Comparison of ENCODE assay signal across 13 cellular contexts in genomic region chr2:27737676-27738348, GRCh38. TPM values are rescaled to one million over a fixed set of nuclear protein-coding genes. Genes with fewer than 3 reads are reported as not detected.
A peak's percentile ranks its signal among the peaks of the same experiment; 100 is the strongest.
DNase-seq lines count a peak whose midpoint lies in the region; ATAC-seq, FAIRE-seq and TF ChIP-seq lines count a peak whose summit lies in the region.
"Had no signal": no experiment of that assay in that cellular context is flagged by ENCODE, and none has a peak within 500 bp of the region (broad histone marks: within the 10 kb centered on the region; RNA-seq: fewer than 3 reads in every experiment).

No MANE protein-coding gene starts in this region.

- WGBS in pancreas, 2 donors: 60% methylated on average over 7 of the region's 7 CpGs

- peaks cover 2% of the 10 kb centered on the region for H3K27me3 Mint-ChIP-seq in activated T-helper 1 cell treated with anti-CD3 and anti-CD28 coated beads, Interleukin-12 subunit alpha, Interleukin-12 subunit beta, Interleukin-2, Interleukin-4 antibody, amounts not matched to agents 30 ng/mL and 10 ng/mL and 1 ng/mL, durations not matched to agents 14 hours and 24 hours and 36 hours (ENCODE audit: insufficient read depth)

- peaks cover 24% of the 10 kb centered on the region for H3K4me1 ChIP-seq in BLaER1
- H3K4me1 ChIP-seq in fibroblast of lung (ENCODE audit: control insufficient read depth, extremely low read depth, insufficient read depth, low read length): peaks cover 3% of the 10 kb centered on the region
- peaks cover 0 to 35% (median 9%) of the 10 kb centered on the region in 3 donors for H3K4me1 ChIP-seq in pancreas

- H3K4me3 ChIP-seq in BLaER1 (no peak overlapping the region), fibroblast of lung (replicated peaks in 1 of 4; ENCODE audit: control extremely low read depth in 1 of 4, insufficient read depth in 1 of 4, low read depth in 3 of 4, low read length in 4 of 4) (no peak overlapping the region), pancreas (no peak overlapping the region)

- intact Hi-C loops in pancreas (cut with DNase I): no loop called here
- intact Hi-C loops in activated T-helper 1 cell treated with anti-CD3 and anti-CD28 coated beads, Interleukin-12 subunit alpha, Interleukin-12 subunit beta, Interleukin-2, Interleukin-4 antibody, amounts not matched to agents 30 ng/mL and 10 ng/mL and 1 ng/mL, durations not matched to agents 14 hours and 24 hours and 36 hours (cut with micrococcal nuclease): no loop called here

- H3K36me3 Mint-ChIP-seq in activated T-helper 1 cell treated with anti-CD3 and anti-CD28 coated beads, Interleukin-12 subunit alpha, Interleukin-12 subunit beta, Interleukin-2, Interleukin-4 antibody, amounts not matched to agents 30 ng/mL and 10 ng/mL and 1 ng/mL, durations not matched to agents 14 hours and 24 hours and 36 hours (ENCODE audit: low read depth): no peaks in the 10 kb centered on the region
- H3K36me3 Mint-ChIP-seq: type B pancreatic cell had no signal

- H3K36me3 ChIP-seq in BLaER1 (no peaks in the 10 kb centered on the region), fibroblast of lung (ENCODE audit: control insufficient read depth, insufficient read depth, low read length) (no peaks in the 10 kb centered on the region), pancreas (no peaks in the 10 kb centered on the region)

- no peak for FAIRE-seq in pancreas (lab: Jason Lieb, UNC)
- FAIRE-seq: GM19239 had no signal

- H3K9me3 Mint-ChIP-seq in activated T-helper 1 cell treated with anti-CD3 and anti-CD28 coated beads, Interleukin-12 subunit alpha, Interleukin-12 subunit beta, Interleukin-2, Interleukin-4 antibody, amounts not matched to agents 30 ng/mL and 10 ng/mL and 1 ng/mL, durations not matched to agents 14 hours and 24 hours and 36 hours: no peaks in the 10 kb centered on the region

- peak overlapping the region; percentile 40 for H3K4me2 ChIP-seq in BLaER1
- H3K4me2 ChIP-seq in fibroblast of lung (ENCODE audit: extremely low read depth, insufficient read depth, low read length): no peak overlapping the region

- H3K4me1 Mint-ChIP-seq in activated T-helper 1 cell treated with anti-CD3 and anti-CD28 coated beads, Interleukin-12 subunit alpha, Interleukin-12 subunit beta, Interleukin-2, Interleukin-4 antibody, amounts not matched to agents 30 ng/mL and 10 ng/mL and 1 ng/mL, durations not matched to agents 14 hours and 24 hours and 36 hours (ENCODE audit: low read depth): peaks cover 18% of the 10 kb centered on the region

- H3K9me3 ChIP-seq in BLaER1 (no peaks in the 10 kb centered on the region), fibroblast of lung (ENCODE audit: control insufficient read depth, insufficient read depth, low read depth, low read length) (no peaks in the 10 kb centered on the region), pancreas (no peaks in the 10 kb centered on the region)

- no peak overlapping the region for H3K27ac Mint-ChIP-seq in activated T-helper 1 cell treated with anti-CD3 and anti-CD28 coated beads, Interleukin-12 subunit alpha, Interleukin-12 subunit beta, Interleukin-2, Interleukin-4 antibody, amounts not matched to agents 30 ng/mL and 10 ng/mL and 1 ng/mL, durations not matched to agents 14 hours and 24 hours and 36 hours
- H3K27ac Mint-ChIP-seq: type B pancreatic cell had no signal

- H3K4me3 Mint-ChIP-seq in activated T-helper 1 cell treated with anti-CD3 and anti-CD28 coated beads, Interleukin-12 subunit alpha, Interleukin-12 subunit beta, Interleukin-2, Interleukin-4 antibody, amounts not matched to agents 30 ng/mL and 10 ng/mL and 1 ng/mL, durations not matched to agents 14 hours and 24 hours and 36 hours: no peak overlapping the region
- H3K4me3 Mint-ChIP-seq: type B pancreatic cell had no signal

- ATAC-seq in pancreas (peak in 3 of 4 donors; percentile 7 to 58 (median 17)), HG02840 (IDR thresholded peaks at IDR 0.05; ENCODE audit: low FRiP score, unreplicated experiment) (no peak)

- DNase-seq in RKO (ENCODE audit: low spot score): peak; percentile 68
- peak; percentile 77 to 82 for DNase-seq in fibroblast of lung (ENCODE audit: low read depth in 2 of 2)
- no peak for DNase-seq in pancreas
- DNase-seq in activated T-helper 1 cell treated with anti-CD3 and anti-CD28 coated beads, Interleukin-12 subunit alpha, Interleukin-12 subunit beta, Interleukin-2, Interleukin-4 antibody, amounts not matched to agents 30 ng/mL and 10 ng/mL and 1 ng/mL, durations not matched to agents 14 hours and 24 hours and 36 hours (ENCODE audit: low spot score): no peak
- no peak for DNase-seq in activated T-cell treated with anti-CD3 and anti-CD28 coated beads, Interleukin-2, amount 50 U/mL, for 48 hours
- DNase-seq in NK-92 (lab: John Stamatoyannopoulos, UW; ENCODE audit: unreplicated experiment): no peak
- DNase-seq: hypothalamus, NCI-H187 treated with DMSO at 0.1 percent for 48 hours, T1000 had no signal

- no peaks in the 10 kb centered on the region for H3K79me2 ChIP-seq in fibroblast of lung (ENCODE audit: control insufficient read depth, insufficient read depth, low read length)

- H2AFZ ChIP-seq in fibroblast of lung (ENCODE audit: low read length): no peak overlapping the region

- H3K27ac ChIP-seq in BLaER1: no peak overlapping the region
- no peak overlapping the region for H3K27ac ChIP-seq in fibroblast of lung (ENCODE audit: insufficient read depth, low read length)
- peak overlapping the region in 2 of 4 donors; percentile 86 to 92 for H3K27ac ChIP-seq in pancreas

- H3K9ac ChIP-seq in BLaER1 (no peak overlapping the region), fibroblast of lung (ENCODE audit: insufficient read depth, low read length) (no peak overlapping the region)

- no peaks in the 10 kb centered on the region for H4K20me1 ChIP-seq in BLaER1
- H4K20me1 ChIP-seq in fibroblast of lung (ENCODE audit: control insufficient read depth, extremely low read depth, insufficient read depth, low read length): no peaks in the 10 kb centered on the region

- TF ChIP-seq CTCF in fibroblast of lung (conservative IDR thresholded peaks at IDR 0.05 in 1 of 2, IDR thresholded peaks at IDR 0.05 in 1 of 2; ENCODE audit: low read depth in 1 of 2, low read length in 2 of 2) (no peak), pancreas (IDR thresholded peaks at IDR 0.05) (no peak)

- H3K27me3 ChIP-seq in BLaER1 (no peaks in the 10 kb centered on the region), fibroblast of lung (ENCODE audit: control insufficient read depth, insufficient read depth, low read length) (no peaks in the 10 kb centered on the region), pancreas (no peaks in the 10 kb centered on the region)

RNA-seq across cellular contexts. Expression of gene MRPL33, which starts 33.7 kb away (rescaled TPM):
- total RNA-seq in fibroblast of lung (64.5 and 85.9 TPM in 2 replicates), pancreas (10 to 100 TPM; 17.8 to 29.7 (median 26.0) TPM)
- polyA plus RNA-seq in fibroblast of lung (144 and 178 TPM in 2 replicates), pancreas (100 to 1,000 TPM in 1 of 2 donors, 10 to 100 TPM in 1; 29.2 to 120 TPM)
- 166 and 235 TPM in 2 replicates for polyA plus RNA-seq in fibroblast of lung (2012)
- polyA minus RNA-seq in fibroblast of lung (ENCODE audit: low replicate concordance): 6.7 TPM in 1 of 2 replicates, not detected in the other
- 55.4 and 55.9 TPM in 2 replicates for total RNA-seq in activated T-helper 1 cell treated with anti-CD3 and anti-CD28 coated beads, Interleukin-12 subunit alpha, Interleukin-12 subunit beta, Interleukin-2, Interleukin-4 antibody, amounts not matched to agents 30 ng/mL and 10 ng/mL and 1 ng/mL, durations not matched to agents 14 hours and 24 hours and 36 hours

Comparison
In these comparisons a context has a peak if more than half of its experiments do, and no peak if none do; other contexts are left out.
1. DNase-seq: peak in RKO (single experiment) and fibroblast of lung (2 of 2); none in pancreas (0 of 6), activated T-helper 1 cell treated with anti-CD3 and anti-CD28 coated beads, Interleukin-12 subunit alpha, Interleukin-12 subunit beta, Interleukin-2, Interleukin-4 antibody, amounts not matched to agents 30 ng/mL and 10 ng/mL and 1 ng/mL, durations not matched to agents 14 hours and 24 hours and 36 hours (single experiment), activated T-cell treated with anti-CD3 and anti-CD28 coated beads, Interleukin-2, amount 50 U/mL, for 48 hours (0 of 2) and NK-92 (single experiment).